In genomic region chr9:125961037-125961436, GRCh38 we compare ENCODE assay signal across 25 cellular contexts.
DNase-seq lines count a peak whose midpoint lies in the region; ATAC-seq and TF ChIP-seq lines count a peak whose summit lies in the region.
"Had no signal": no experiment of that assay in that cellular context is flagged by ENCODE, and none has a peak within 500 bp of the region (broad histone marks: within the 10 kb centered on the region; RNA-seq: fewer than 3 reads in every experiment).

No MANE protein-coding gene starts in this region.

- DNase-seq in Ammon's horn (ENCODE audit: low spot score) (peak; percentile 70), iPS-NIHi11 (ENCODE audit: low spot score) (peak; percentile 45), occipital lobe (lab: John Stamatoyannopoulos, UW) (peak; percentile 7), GM23248 (no peak)
- DNase-seq in CD8-positive, alpha-beta memory T cell, result no peak
- DNase-seq: activated CD8-positive, alpha-beta memory T cell treated with anti-CD3 and anti-CD28 coated beads, Interleukin-2, amount 50 U/mL, for 4 hours; activated effector memory CD4-positive, alpha-beta T cell treated with Interleukin-2 at 50 U/mL for 16 hours; erythroblast; mesendoderm; NCI-H1694; NCI-H2227 treated with DMSO at 0.1 percent for 48 hours; NCI-H82; spleen; stimulated activated CD4-positive, alpha-beta T cell treated with anti-CD3 and anti-CD28 coated beads, Interleukin-4, amount 100 ng/mL, for 24 hours; stomach; T-helper 17 cell had no signal

- WGBS in GM23248 (ENCODE audit: low coverage in 1 of 2, low lambda C conversion rate in 2 of 2, missing lambda C conversion rate in 2 of 2), 2 experiments, result 98% methylated on average over 7 of the region's 7 CpGs

- H3K27ac ChIP-seq in OCI-LY3 (ENCODE audit: low read length) (no peak overlapping the region), GM23248 (no peak overlapping the region)
- no peak overlapping the region for H3K27ac ChIP-seq in CD8-positive, alpha-beta memory T cell (ENCODE audit: low read depth, low read length)
- H3K27ac ChIP-seq: A549, BLaER1, gastroesophageal sphincter, HL-60, spleen, stomach, VCaP had no signal

- no peak overlapping the region for H3K4me3 Mint-ChIP-seq in CD8-positive, alpha-beta memory T cell
- H3K4me3 Mint-ChIP-seq: T-helper 17 cell had no signal

- no peak overlapping the region for H3K27ac Mint-ChIP-seq in CD8-positive, alpha-beta memory T cell
- H3K27ac Mint-ChIP-seq: T-helper 17 cell had no signal

- POLR2A ChIA-PET in CD8-positive, alpha-beta memory T cell (lab: Charles Lee), result no interaction called here

- no peaks in the 10 kb centered on the region for H3K9me3 ChIP-seq in OCI-LY3 (ENCODE audit: insufficient read depth, low read length)
- H3K9me3 ChIP-seq in CD8-positive, alpha-beta memory T cell (ENCODE audit: low read length), result no peaks in the 10 kb centered on the region
- no peaks in the 10 kb centered on the region for H3K9me3 ChIP-seq in GM23248 (ENCODE audit: low read depth)
- H3K9me3 ChIP-seq: A549, BLaER1, gastroesophageal sphincter, spleen, stomach had no signal

- H2AFZ ChIP-seq in OCI-LY3 (ENCODE audit: low read depth, low read length) (no peak overlapping the region), GM23248 (no peak overlapping the region)

- H3K4me2 ChIP-seq in OCI-LY3 (ENCODE audit: low read length) (peak overlapping the region; percentile 14), GM23248 (ENCODE audit: unreplicated experiment) (no peak overlapping the region)
- H3K4me2 ChIP-seq: A549, BLaER1 had no signal

- no peak for TF ChIP-seq CTCF in OCI-LY3 (IDR thresholded peaks at IDR 0.05; ENCODE audit: low read depth, low read length)

- H3K79me2 ChIP-seq in OCI-LY3 (ENCODE audit: low read length) (no peaks in the 10 kb centered on the region), GM23248 (ENCODE audit: insufficient read depth) (no peaks in the 10 kb centered on the region)

- CTCF ChIA-PET in CD8-positive, alpha-beta memory T cell (lab: Charles Lee), result no interaction called here

- ATAC-seq in HG02884 (IDR thresholded peaks at IDR 0.05; ENCODE audit: unreplicated experiment), result no peak
- no peak for ATAC-seq in GM19455 (IDR thresholded peaks at IDR 0.05; ENCODE audit: unreplicated experiment)
- ATAC-seq: A549, gastroesophageal sphincter, Panc1, T-helper 17 cell had no signal

- H3K27me3 ChIP-seq in OCI-LY3 (ENCODE audit: low read depth, low read length) (no peaks in the 10 kb centered on the region), GM23248 (replicated peaks; ENCODE audit: insufficient read depth) (no peaks in the 10 kb centered on the region)
- no peaks in the 10 kb centered on the region for H3K27me3 ChIP-seq in CD8-positive, alpha-beta memory T cell (ENCODE audit: insufficient read depth, low read length, poor library complexity, severe bottlenecking)
- H3K27me3 ChIP-seq: BLaER1, gastroesophageal sphincter, spleen, stomach had no signal

- H3K9me3 Mint-ChIP-seq in CD8-positive, alpha-beta memory T cell, result no peaks in the 10 kb centered on the region

- H3K9ac ChIP-seq in OCI-LY3 (ENCODE audit: low read length) (no peak overlapping the region), GM23248 (no peak overlapping the region)
- H3K9ac ChIP-seq: BLaER1 had no signal

- H3K27me3 Mint-ChIP-seq in CD8-positive, alpha-beta memory T cell, result peaks cover 0 to 2% of the 10 kb centered on the region in 2 donors
- H3K27me3 Mint-ChIP-seq: T-helper 17 cell had no signal

- in situ Hi-C loops in GM23248 (cut with MboI), result no loop called here

- H3K9me2 ChIP-seq in GM23248 (ENCODE audit: insufficient read depth), result no peaks in the 10 kb centered on the region

- H3K4me1 ChIP-seq in OCI-LY3 (ENCODE audit: low read length) (peaks cover 13% of the 10 kb centered on the region), GM23248 (ENCODE audit: insufficient read depth) (no peaks in the 10 kb centered on the region)
- H3K4me1 ChIP-seq in CD8-positive, alpha-beta memory T cell (ENCODE audit: insufficient read depth, low read length), result no peaks in the 10 kb centered on the region
- H3K4me1 ChIP-seq: A549, BLaER1 had no signal

- no peak overlapping the region for H3K4me3 ChIP-seq in OCI-LY3 (ENCODE audit: low read length)
- H3K4me3 ChIP-seq in CD8-positive, alpha-beta memory T cell (ENCODE audit: low read length), result no peak overlapping the region
- no peak overlapping the region for H3K4me3 ChIP-seq in GM23248
- H3K4me3 ChIP-seq: A549, BLaER1, gastroesophageal sphincter, spleen, stomach had no signal

- H4K20me1 ChIP-seq in OCI-LY3 (ENCODE audit: insufficient read depth, low read length) (no peaks in the 10 kb centered on the region), GM23248 (ENCODE audit: insufficient read depth) (no peaks in the 10 kb centered on the region)
- H4K20me1 ChIP-seq: BLaER1 had no signal

- peaks cover 0 to 43% (median 12%) of the 10 kb centered on the region in 3 donors for H3K36me3 Mint-ChIP-seq in CD8-positive, alpha-beta memory T cell

- no peaks in the 10 kb centered on the region for H3K4me1 Mint-ChIP-seq in CD8-positive, alpha-beta memory T cell

- H3K36me3 ChIP-seq in OCI-LY3 (replicated peaks; ENCODE audit: low read depth, low read length) (no peaks in the 10 kb centered on the region), GM23248 (ENCODE audit: low read depth) (peaks cover 5% of the 10 kb centered on the region)
- H3K36me3 ChIP-seq in CD8-positive, alpha-beta memory T cell (ENCODE audit: insufficient read depth, low read length), result no peaks in the 10 kb centered on the region

- H3F3A ChIP-seq in GM23248 (ENCODE audit: insufficient read depth), result no peaks in the 10 kb centered on the region

Comparison
In these comparisons a context has a peak if more than half of its experiments do, and no peak if none do; other contexts are left out.
1. DNase-seq: peak in Ammon's horn (single experiment), iPS-NIHi11 (single experiment) and occipital lobe (single experiment); none in CD8-positive, alpha-beta memory T cell (0 of 5) and GM23248 (single experiment).